1 cellular context compared by ENCODE assay signal in the genomic region with DNA sequence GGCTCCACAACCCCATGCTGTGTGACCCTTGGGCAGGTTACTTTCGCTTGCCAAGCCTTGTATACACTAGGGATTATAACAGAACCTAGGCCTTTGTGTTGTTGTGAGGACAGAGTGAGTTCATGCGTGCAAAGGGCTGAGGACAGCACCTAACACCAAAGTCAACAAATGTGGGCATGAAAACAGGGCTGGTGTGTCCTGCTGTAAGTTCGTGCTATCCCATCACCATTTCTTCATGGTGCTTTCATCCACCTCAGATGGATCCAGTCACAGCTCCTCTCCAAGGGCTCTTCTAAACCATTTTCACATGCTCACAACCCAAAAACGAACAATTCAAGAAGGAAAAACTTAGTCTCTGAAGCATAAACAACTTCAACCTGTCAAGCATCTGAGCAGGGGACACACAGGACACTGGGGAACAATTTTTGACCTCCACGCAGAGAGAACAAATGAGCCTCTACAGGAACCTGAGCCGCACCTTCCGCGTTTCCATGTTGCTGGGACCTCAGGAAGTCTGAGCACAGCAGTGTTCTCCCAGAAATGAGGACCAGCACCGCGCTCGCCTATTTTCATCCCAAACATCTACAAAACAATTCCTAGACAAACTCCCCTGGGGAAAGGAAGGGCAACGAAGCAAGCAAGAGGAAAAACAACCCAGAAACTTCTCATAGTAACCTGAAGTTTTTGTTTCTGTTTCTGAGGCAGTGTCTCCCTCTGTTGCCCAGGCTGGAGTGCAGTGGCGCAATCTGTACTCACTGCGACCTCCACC.
A peak's percentile ranks its signal among the peaks of the same experiment; 100 is the strongest.
TF ChIP-seq lines count a peak whose summit lies in the region.

No MANE protein-coding gene starts in this region.

TF ChIP-seq in IMR-90, 13 proteins besides CTCF, POLR2A, EP300 and RAD21:
- TF ChIP-seq SMC3 (IDR thresholded peaks at IDR 0.05; ENCODE audit: low read depth, low read length): peak; percentile 38; the same call in 1 of the 2 replicates
- TF ChIP-seq MXI1 (IDR thresholded peaks at IDR 0.05; ENCODE audit: borderline replicate concordance, low read depth, low read length): no peak
- TF ChIP-seq CEBPB (IDR thresholded peaks at IDR 0.05; ENCODE audit: low read depth, low read length): peak; percentile 96
TF ChIP-seq in IMR-90: peak in this region for 2.
